Comparison of ENCODE assay signal across 1 cellular context in genomic region chr7:117169907-117170306, GRCh38.
TF ChIP-seq lines count a peak whose summit lies in the region.

No MANE protein-coding gene starts in this region.

TF ChIP-seq in A549, 52 proteins besides CTCF, POLR2A, EP300 and RAD21 (continued from another document):
- TF ChIP-seq MAX (IDR thresholded peaks at IDR 0.05), result no peak
TF ChIP-seq in A549: peak in this region for 0.
